6 cellular contexts compared by ENCODE assay signal in genomic region chrX:48910926-48911406, GRCh38. TPM values are rescaled to one million over a fixed set of nuclear protein-coding genes. Genes with fewer than 3 reads are reported as not detected.
A peak's percentile ranks its signal among the peaks of the same experiment; 100 is the strongest.
DNase-seq lines count a peak whose midpoint lies in the region; ATAC-seq and TF ChIP-seq lines count a peak whose summit lies in the region.

No MANE protein-coding gene starts in this region.

- peaks cover 0 to 37% of the 10 kb centered on the region in 2 donors for H3K36me3 ChIP-seq in left lung

- no peaks in the 10 kb centered on the region for H3K27me3 ChIP-seq in left lung

- peaks cover 0 to 4% of the 10 kb centered on the region in 2 donors for H3K4me1 ChIP-seq in left lung

- ATAC-seq in GM19023 (IDR thresholded peaks at IDR 0.05; ENCODE audit: unreplicated experiment) (peak; percentile 2), left lung (no peak), GM19397 (IDR thresholded peaks at IDR 0.05; ENCODE audit: unreplicated experiment) (no peak)

- DNase-seq in left lung (no peak), cerebellar nuclear complex (lab: John Stamatoyannopoulos, UW) (no peak)
- no peak for DNase-seq in NK-92 treated with Interleukin-12 subunit alpha and Interleukin-12 subunit beta, amount 100 ng/mL, for 24 hours (lab: John Stamatoyannopoulos, UW)

- intact Hi-C loops in left lung (cut with DNase I), result no loop called here

- H3K27ac ChIP-seq in VCaP (peak overlapping the region; percentile 64), left lung (peak overlapping the region; percentile 65 to 84)

- H3K9me3 ChIP-seq in left lung, result no peaks in the 10 kb centered on the region

- H3K4me3 ChIP-seq in left lung, result peak overlapping the region; percentile 50 to 60

- TF ChIP-seq CTCF in VCaP (conservative IDR thresholded peaks at IDR 0.05) (no peak), left lung (IDR thresholded peaks at IDR 0.05) (no peak)

RNA-seq across cellular contexts. Expression of gene SLC35A2, which starts 0.5 kb away (rescaled TPM):
- 10 to 100 TPM; 38.0 to 39.4 TPM for total RNA-seq in left lung

RNA-seq across cellular contexts. Expression of gene PIM2, which starts 7.9 kb away (rescaled TPM):
- total RNA-seq in left lung, result 10 to 100 TPM; 14.2 to 17.7 TPM

RNA-seq across cellular contexts. Expression of gene PQBP1, which starts 13.2 kb away (rescaled TPM):
- total RNA-seq in left lung, result 10 to 100 TPM; 56.3 to 68.2 TPM

RNA-seq across cellular contexts. Expression of gene TIMM17B, which starts 13.4 kb away (rescaled TPM):
- 10 to 100 TPM; 36.7 to 41.0 TPM for total RNA-seq in left lung

RNA-seq across cellular contexts. Expression of gene OTUD5, which starts 46.4 kb away (rescaled TPM):
- total RNA-seq in left lung, result 10 to 100 TPM; 38.1 to 41.7 TPM
